Comparison of ENCODE assay signal across 23 cellular contexts in the genomic region with DNA sequence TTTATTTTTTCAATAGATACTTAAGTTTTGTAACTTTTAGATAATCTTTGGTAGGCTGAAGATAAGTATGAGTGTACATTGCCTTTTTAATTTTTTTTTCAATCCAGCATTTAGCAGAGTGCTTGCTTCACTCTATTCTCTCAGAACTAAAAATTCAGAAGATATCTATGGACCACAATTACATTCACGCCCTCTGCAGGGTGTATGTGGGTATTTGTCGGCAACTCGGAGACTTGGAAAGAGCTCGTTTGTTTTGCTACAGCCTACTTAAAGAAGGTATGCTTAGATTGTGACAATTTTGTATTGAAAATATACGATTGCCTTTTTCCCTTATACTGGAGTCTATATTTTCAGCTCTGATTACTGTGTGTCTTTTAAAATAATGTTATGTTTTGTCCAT.
"Had no signal": no experiment of that assay in that cellular context is flagged by ENCODE, and none has a peak within 500 bp of the region (broad histone marks: within the 10 kb centered on the region; RNA-seq: fewer than 3 reads in every experiment).

No MANE protein-coding gene starts in this region.

- H3K4me3 Mint-ChIP-seq: activated CD4-positive, alpha-beta memory T cell treated with anti-CD3 and anti-CD28 coated beads for 36 hours; activated naive CD4-positive, alpha-beta T cell treated with anti-CD3 and anti-CD28 coated beads for 36 hours; activated naive CD8-positive, alpha-beta T cell treated with anti-CD3 and anti-CD28 coated beads, Interleukin-2, amount 10 ng/mL, durations not matched to agents 7 days and 5 days; dendritic cell treated with granulocyte-macrophage colony-stimulating factor and Interleukin-4, amounts not matched to agents 40 ng/mL and 50 ng/mL, for 4 days; immature natural killer cell; naive thymus-derived CD4-positive, alpha-beta T cell; stimulated activated naive CD8-positive, alpha-beta T cell treated with anti-CD3 and anti-CD28 coated beads, Interleukin-15, Interleukin-2, amounts not matched to agents 100 ng/mL and 50 ng/mL, for 24 hours; T-helper 17 cell had no signal

- DNase-seq: activated CD4-positive, alpha-beta memory T cell treated with anti-CD3 and anti-CD28 coated beads for 36 hours; activated CD4-positive, alpha-beta T cell treated with anti-CD3 and anti-CD28 coated beads for 4 hours; activated CD4-positive, CD25-positive, alpha-beta regulatory T cell; activated naive CD4-positive, alpha-beta T cell treated with anti-CD3 and anti-CD28 coated beads for 36 hours; activated naive CD8-positive, alpha-beta T cell treated with anti-CD3 and anti-CD28 coated beads, Interleukin-2, amount 10 ng/mL, durations not matched to agents 7 days and 5 days; activated T-cell treated with anti-CD3 and anti-CD28 coated beads, Interleukin-2, amount 50 U/mL, for 48 hours; amniotic stem cell; effector CD4-positive, alpha-beta T cell; erythroblast; foreskin fibroblast; immature natural killer cell; lower lobe of right lung; naive thymus-derived CD4-positive, alpha-beta T cell; pancreas; right cardiac atrium; stimulated activated CD4-positive, alpha-beta T cell treated with anti-CD3 and anti-CD28 coated beads, Interleukin-12 subunit alpha, Interleukin-12 subunit beta, amount 100 ng/mL, for 4 hours; stimulated activated CD4-positive, alpha-beta T cell treated with anti-CD3 and anti-CD28 coated beads, Interleukin-1b, Interleukin-23, amount 100 ng/mL, for 48 hours; substantia nigra; T-helper 17 cell; thyroid gland had no signal

- H3K4me1 Mint-ChIP-seq: activated naive CD8-positive, alpha-beta T cell treated with anti-CD3 and anti-CD28 coated beads, Interleukin-2, amount 10 ng/mL, durations not matched to agents 7 days and 5 days; immature natural killer cell had no signal

- H3K9me3 Mint-ChIP-seq: activated CD4-positive, alpha-beta memory T cell treated with anti-CD3 and anti-CD28 coated beads for 36 hours; activated naive CD4-positive, alpha-beta T cell treated with anti-CD3 and anti-CD28 coated beads for 36 hours; activated naive CD8-positive, alpha-beta T cell treated with anti-CD3 and anti-CD28 coated beads, Interleukin-2, amount 10 ng/mL, durations not matched to agents 7 days and 5 days; dendritic cell treated with granulocyte-macrophage colony-stimulating factor and Interleukin-4, amounts not matched to agents 40 ng/mL and 50 ng/mL, for 4 days; immature natural killer cell; naive thymus-derived CD4-positive, alpha-beta T cell; stimulated activated naive CD8-positive, alpha-beta T cell treated with anti-CD3 and anti-CD28 coated beads, Interleukin-15, Interleukin-2, amounts not matched to agents 100 ng/mL and 50 ng/mL, for 24 hours had no signal

- ATAC-seq: left lobe of liver; lower lobe of right lung; naive thymus-derived CD4-positive, alpha-beta T cell; pancreas; right cardiac atrium; T-helper 17 cell had no signal

- H3K27ac Mint-ChIP-seq: activated CD4-positive, alpha-beta memory T cell treated with anti-CD3 and anti-CD28 coated beads for 36 hours; activated naive CD4-positive, alpha-beta T cell treated with anti-CD3 and anti-CD28 coated beads for 36 hours; activated naive CD8-positive, alpha-beta T cell treated with anti-CD3 and anti-CD28 coated beads, Interleukin-2, amount 10 ng/mL, durations not matched to agents 7 days and 5 days; dendritic cell treated with granulocyte-macrophage colony-stimulating factor and Interleukin-4, amounts not matched to agents 40 ng/mL and 50 ng/mL, for 4 days; immature natural killer cell; stimulated activated naive CD8-positive, alpha-beta T cell treated with anti-CD3 and anti-CD28 coated beads, Interleukin-15, Interleukin-2, amounts not matched to agents 100 ng/mL and 50 ng/mL, for 24 hours; T-helper 17 cell had no signal

- H3K27me3 Mint-ChIP-seq: activated CD4-positive, alpha-beta memory T cell treated with anti-CD3 and anti-CD28 coated beads for 36 hours; activated naive CD8-positive, alpha-beta T cell treated with anti-CD3 and anti-CD28 coated beads, Interleukin-2, amount 10 ng/mL, durations not matched to agents 7 days and 5 days; dendritic cell treated with granulocyte-macrophage colony-stimulating factor and Interleukin-4, amounts not matched to agents 40 ng/mL and 50 ng/mL, for 4 days; naive thymus-derived CD4-positive, alpha-beta T cell; stimulated activated naive CD8-positive, alpha-beta T cell treated with anti-CD3 and anti-CD28 coated beads, Interleukin-15, Interleukin-2, amounts not matched to agents 100 ng/mL and 50 ng/mL, for 24 hours; T-helper 17 cell had no signal
